Comparison of ENCODE assay signal across 21 cellular contexts in genomic region chr6:142167071-142167470, GRCh38. TPM values are rescaled to one million over a fixed set of nuclear protein-coding genes. Genes with fewer than 3 reads are reported as not detected.
DNase-seq lines count a peak whose midpoint lies in the region; FAIRE-seq lines count a peak whose summit lies in the region.
"Had no signal": no experiment of that assay in that cellular context is flagged by ENCODE, and none has a peak within 500 bp of the region (broad histone marks: within the 10 kb centered on the region; RNA-seq: fewer than 3 reads in every experiment).

No MANE protein-coding gene starts in this region.

- 64 to 71% (median 69%) methylated on average over 3 of the region's 3 CpGs for WGBS in small intestine, 3 donors

- H3K27ac ChIP-seq in small intestine (ENCODE audit: low read depth in 1 of 2, low read length in 1 of 2), result no peak overlapping the region
- H3K27ac ChIP-seq: BLaER1 had no signal

- no peak overlapping the region for H3K4me3 ChIP-seq in small intestine (ENCODE audit: low read depth in 1 of 2, low read length in 2 of 2)
- no peak overlapping the region for H3K4me3 ChIP-seq in MG63
- H3K4me3 ChIP-seq: BLaER1, GM23338 had no signal

- H3K4me1 ChIP-seq in small intestine (ENCODE audit: control insufficient read depth in 2 of 2, insufficient read depth in 1 of 2, low read depth in 1 of 2, low read length in 1 of 2), result no peaks in the 10 kb centered on the region
- H3K4me1 ChIP-seq: BLaER1 had no signal

- no peaks in the 10 kb centered on the region for H3K27me3 ChIP-seq in small intestine (ENCODE audit: control insufficient read depth in 2 of 2, insufficient read depth in 2 of 2, low read length in 2 of 2)
- no peaks in the 10 kb centered on the region for H3K27me3 ChIP-seq in MG63
- H3K27me3 ChIP-seq: BLaER1 had no signal

- no peak for FAIRE-seq in small intestine (lab: Jason Lieb, UNC)
- FAIRE-seq: A204.1, H54 had no signal

- H3K9me3 ChIP-seq in small intestine (ENCODE audit: control insufficient read depth, low read depth) (no peaks in the 10 kb centered on the region), MG63 (no peaks in the 10 kb centered on the region)
- H3K9me3 ChIP-seq: BLaER1 had no signal

- peak; percentile 4 for DNase-seq in ELR (ENCODE audit: low read depth)
- DNase-seq in NCI-H69 (lab: John Stamatoyannopoulos, UW), result peak; percentile 19
- DNase-seq in kidney tubule cell (ENCODE audit: low spot score), result peak; percentile 40
- peak; percentile 46 for DNase-seq in small intestine
- DNase-seq in NCI-H128 (lab: John Stamatoyannopoulos, UW; ENCODE audit: unreplicated experiment), result no peak
- DNase-seq in MG63, result no peak
- no peak for DNase-seq in activated CD4-positive, CD25-positive, alpha-beta regulatory T cell treated with anti-CD3 and anti-CD28 coated beads, Interleukin-2, amount 50 U/mL, for 72 hours
- DNase-seq: CD4-positive, alpha-beta memory T cell; DMS153; DMS79; GF-D8; HCEC 1CT had no signal

- peaks cover 0 to 2% of the 10 kb centered on the region in 2 donors for H3K36me3 ChIP-seq in small intestine (ENCODE audit: control insufficient read depth in 2 of 2, insufficient read depth in 2 of 2, low read length in 2 of 2)
- peaks cover 30% of the 10 kb centered on the region for H3K36me3 ChIP-seq in MG63

RNA-seq across cellular contexts. Expression of gene VTA1, which starts 20.0 kb away (rescaled TPM):
- polyA plus RNA-seq in small intestine, result 10 to 100 TPM; 42.0 to 51.4 (median 42.7) TPM
- total RNA-seq in MG63 (2014; rRNA removed; shearing (Covaris generic); ENCODE audit: low replicate concordance), result 119 and 126 TPM in 2 replicates

RNA-seq across cellular contexts. Expression of gene NMBR, which starts 20.1 kb away (rescaled TPM):
- not detected for polyA plus RNA-seq in small intestine
- total RNA-seq in MG63 (2014; rRNA removed; shearing (Covaris generic); ENCODE audit: low replicate concordance), result not detected in 2 replicates
- total RNA-seq: CD4-positive, alpha-beta memory T cell; Daoy; GM23338; HT1080 had no signal
- polyA plus RNA-seq: CD14-positive monocyte; CD4-positive, alpha-beta memory T cell; GM23338; IgD-negative memory B cell had no signal

RNA-seq across cellular contexts. Expression of gene GJE1, which starts 34.3 kb away (rescaled TPM):
- polyA plus RNA-seq in small intestine, result not detected
- not detected in 2 replicates for total RNA-seq in MG63 (2014; rRNA removed; shearing (Covaris generic); ENCODE audit: low replicate concordance)
- total RNA-seq: CD4-positive, alpha-beta memory T cell; Daoy; GM23338; HT1080 had no signal
- polyA plus RNA-seq: AG04450; CD14-positive monocyte; CD4-positive, alpha-beta memory T cell; GM23338; IgD-negative memory B cell had no signal

Comparison
In these comparisons a context has a peak if more than half of its experiments do, and no peak if none do; other contexts are left out.
1. DNase-seq: peak in ELR (single experiment), NCI-H69 (single experiment), kidney tubule cell (single experiment) and small intestine (single experiment); none in NCI-H128 (single experiment), MG63 (single experiment) and activated CD4-positive, CD25-positive, alpha-beta regulatory T cell treated with anti-CD3 and anti-CD28 coated beads, Interleukin-2, amount 50 U/mL, for 72 hours (single experiment).